In genomic region chr7:69739182-69739581, GRCh38 we compare ENCODE assay signal across 7 cellular contexts.
A peak's percentile ranks its signal among the peaks of the same experiment; 100 is the strongest.
DNase-seq lines count a peak whose midpoint lies in the region; ATAC-seq lines count a peak whose summit lies in the region.

No MANE protein-coding gene starts in this region.

- peak overlapping the region; percentile 79 for H3K27ac ChIP-seq in Karpas-422 (ENCODE audit: low read length)

- H3K4me1 ChIP-seq in Karpas-422 (ENCODE audit: low read length): peaks cover 60% of the 10 kb centered on the region

- H3K9me3 ChIP-seq in Karpas-422 (ENCODE audit: low read length): no peaks in the 10 kb centered on the region

- peak overlapping the region; percentile 38 for H3K4me3 ChIP-seq in Karpas-422 (ENCODE audit: low read length)

- no peaks in the 10 kb centered on the region for H3K27me3 ChIP-seq in Karpas-422 (ENCODE audit: low read length)

- DNase-seq in Karpas-422 (peak; percentile 79), renal cortical epithelial cell (ENCODE audit: low read depth) (peak; percentile 75), anterior cingulate cortex (lab: John Stamatoyannopoulos, UW) (no peak), NCI-H1092 treated with DMSO at 0.1 percent for 48 hours (lab: John Stamatoyannopoulos, UW) (no peak), Right ventricle myocardium superior (no peak)

- no peaks in the 10 kb centered on the region for H3K79me2 ChIP-seq in Karpas-422 (ENCODE audit: low read length)

- peaks cover 15% of the 10 kb centered on the region for H4K20me1 ChIP-seq in Karpas-422 (ENCODE audit: insufficient read depth, low read depth, low read length)

- no peak overlapping the region for H3K9ac ChIP-seq in Karpas-422 (ENCODE audit: low read length)

- H3K36me3 ChIP-seq in Karpas-422 (ENCODE audit: insufficient read depth, low read length): no peaks in the 10 kb centered on the region

- peak overlapping the region; percentile 62 for H3K4me2 ChIP-seq in Karpas-422 (ENCODE audit: low read depth, low read length, poor library complexity, severe bottlenecking)

- H2AFZ ChIP-seq in Karpas-422 (ENCODE audit: low read length): no peak overlapping the region

- intact Hi-C loops in Right ventricle myocardium superior (cut with DNase I): no loop called here

- peak; percentile 66 for ATAC-seq in GM18867 (IDR thresholded peaks at IDR 0.05; ENCODE audit: unreplicated experiment)
- peak; percentile 70 for ATAC-seq in GM21619 (IDR thresholded peaks at IDR 0.05; ENCODE audit: unreplicated experiment)
- no peak for ATAC-seq in Right ventricle myocardium superior (ENCODE audit: poor library complexity)

- no peaks in the 10 kb centered on the region for H3K9me2 ChIP-seq in Karpas-422 (replicated peaks; ENCODE audit: insufficient read depth, low read length)

Comparison
In these comparisons a context has a peak if more than half of its experiments do, and no peak if none do; other contexts are left out.
1. DNase-seq: peak in Karpas-422 (single experiment) and renal cortical epithelial cell (single experiment); none in anterior cingulate cortex (0 of 58), NCI-H1092 treated with DMSO at 0.1 percent for 48 hours (single experiment) and Right ventricle myocardium superior (single experiment).